19 cellular contexts compared by ENCODE assay signal in the genomic region with DNA sequence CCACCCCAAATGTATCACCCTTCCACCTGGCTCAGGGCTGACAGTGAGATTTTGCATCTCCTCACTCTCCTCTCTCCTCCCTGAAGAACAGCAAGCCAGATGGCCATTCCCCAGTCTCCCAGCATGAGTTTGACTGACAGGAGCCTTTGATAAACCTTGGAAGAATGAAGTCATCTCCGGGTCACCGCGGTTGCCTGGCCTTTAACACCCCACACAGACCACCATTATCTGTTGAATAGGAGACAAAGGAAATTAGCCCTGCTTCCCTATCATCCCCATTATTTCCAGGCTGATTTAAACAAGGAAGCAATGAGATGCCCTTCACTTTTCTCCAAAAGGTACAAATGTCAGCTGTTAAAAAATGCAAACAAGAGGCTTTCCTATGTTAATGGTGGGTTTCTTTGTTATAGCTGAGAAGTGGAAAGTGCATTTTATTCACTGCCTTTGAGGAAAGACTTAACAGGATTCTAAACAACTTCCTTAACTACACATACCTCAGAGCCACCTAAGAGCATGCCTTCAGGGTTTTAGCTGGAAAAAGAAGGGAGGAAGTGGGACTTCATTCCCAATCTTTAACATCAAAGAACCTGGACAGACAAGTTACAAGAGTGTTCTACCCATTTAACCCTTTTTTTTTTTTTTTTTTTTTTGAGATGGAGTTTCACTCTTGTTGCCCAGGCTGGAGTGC.
DNase-seq lines count a peak whose midpoint lies in the region; ATAC-seq and TF ChIP-seq lines count a peak whose summit lies in the region.
"Had no signal": no experiment of that assay in that cellular context is flagged by ENCODE, and none has a peak within 500 bp of the region (broad histone marks: within the 10 kb centered on the region; RNA-seq: fewer than 3 reads in every experiment).

No MANE protein-coding gene starts in this region.

- H3K4me2 ChIP-seq in neural cell (ENCODE audit: low read length) = no peak overlapping the region

- H3K9me2 ChIP-seq in neural cell (ENCODE audit: insufficient read depth, low read length) = no peaks in the 10 kb centered on the region

- H2AFZ ChIP-seq in neural cell (ENCODE audit: low read depth, low read length) = peak overlapping the region; percentile 24

- no peaks in the 10 kb centered on the region for H4K20me1 ChIP-seq in neural cell (ENCODE audit: insufficient read depth)

- H3K9me3 ChIP-seq in neural cell (ENCODE audit: low read length) = no peaks in the 10 kb centered on the region
- no peaks in the 10 kb centered on the region for H3K9me3 ChIP-seq in prostate gland
- H3K9me3 ChIP-seq: adrenal gland, mucosa of descending colon had no signal

- H3K4me1 ChIP-seq in prostate gland (replicated peaks) = no peaks in the 10 kb centered on the region
- H3K4me1 ChIP-seq: adrenal gland had no signal

- intact Hi-C loops in prostate gland (cut with DNase I) = no loop called here

- peaks cover 4% of the 10 kb centered on the region for H3K9me3 Mint-ChIP-seq in glutamatergic neuron (ENCODE audit: unreplicated experiment)

- H3K36me3 ChIP-seq in H7 (replicated peaks; ENCODE audit: control insufficient read depth, insufficient read depth, low read length) = no peaks in the 10 kb centered on the region
- H3K36me3 ChIP-seq in neural cell (ENCODE audit: insufficient read depth, low read length) = no peaks in the 10 kb centered on the region
- no peaks in the 10 kb centered on the region for H3K36me3 ChIP-seq in prostate gland
- H3K36me3 ChIP-seq: adrenal gland had no signal

- H3K27me3 ChIP-seq in H7 (ENCODE audit: control insufficient read depth, insufficient read depth, low read length) (no peaks in the 10 kb centered on the region), neural cell (ENCODE audit: insufficient read depth, low read depth, low read length) (no peaks in the 10 kb centered on the region), prostate gland (replicated peaks; ENCODE audit: insufficient read depth) (no peaks in the 10 kb centered on the region)
- H3K27me3 ChIP-seq: adrenal gland had no signal

- DNase-seq in H7 (peak; percentile 19), NCI-H2171 (lab: John Stamatoyannopoulos, UW) (peak; percentile 40), glutamatergic neuron (peak; percentile 34), prostate gland (ENCODE audit: low spot score) (no peak), RPMI8226 (no peak)
- DNase-seq: activated naive CD4-positive, alpha-beta T cell; activated T-cell treated with anti-CD3 and anti-CD28 coated beads, Interleukin-2, amount 50 U/mL, for 24 hours; adrenal gland; cortex of kidney; DMS153; mucosa of descending colon; NCI-H526 treated with DMSO at 0.1 percent for 48 hours; PC-3; SHP77; stimulated activated naive CD4-positive, alpha-beta T cell treated with Interleukin-2 at 50 U/mL for 16 hours; SW 1271 had no signal

- no peaks in the 10 kb centered on the region for H3K36me3 Mint-ChIP-seq in glutamatergic neuron (ENCODE audit: unreplicated experiment)

- no peaks in the 10 kb centered on the region for H3F3A ChIP-seq in neural cell (ENCODE audit: insufficient read depth, low read length, poor library complexity, severe bottlenecking)

- H3K4me3 ChIP-seq in H7 (ENCODE audit: insufficient read depth, low read depth, low read length) (no peak overlapping the region), neural cell (ENCODE audit: low read length) (peak overlapping the region; percentile 30), prostate gland (no peak overlapping the region)
- H3K4me3 ChIP-seq: adrenal gland, mucosa of descending colon had no signal

- no peak for TF ChIP-seq EP300 in neural cell (conservative IDR thresholded peaks at IDR 0.05; ENCODE audit: poor library complexity, severe bottlenecking)

- no peak for TF ChIP-seq POLR2A in prostate gland (IDR thresholded peaks at IDR 0.05)

- peak overlapping the region; percentile 40 for H3K9ac ChIP-seq in neural cell (ENCODE audit: low read length)

- no peak for ATAC-seq in GM18520 (IDR thresholded peaks at IDR 0.05; ENCODE audit: unreplicated experiment)
- no peak for ATAC-seq in HG03520 (IDR thresholded peaks at IDR 0.05; ENCODE audit: unreplicated experiment)
- ATAC-seq: mucosa of descending colon, PC-3 had no signal

- peak overlapping the region; percentile 98 for H3K27ac Mint-ChIP-seq in glutamatergic neuron (ENCODE audit: unreplicated experiment)
- H3K27ac Mint-ChIP-seq: activated T-cell treated with anti-CD3 and anti-CD28 coated beads, Interleukin-2, amount 50 U/mL, for 24 hours had no signal

- peak overlapping the region; percentile 71 for H3K27ac ChIP-seq in neural cell (ENCODE audit: low read length)
- no peak overlapping the region for H3K27ac ChIP-seq in prostate gland
- H3K27ac ChIP-seq: adrenal gland had no signal

- H3K79me2 ChIP-seq in neural cell (replicated peaks; ENCODE audit: insufficient read depth, low read length) = no peaks in the 10 kb centered on the region

- TF ChIP-seq CTCF in glutamatergic neuron (IDR thresholded peaks at IDR 0.05; ENCODE audit: partially characterized antibody, unreplicated experiment) (no peak), neural cell (IDR thresholded peaks at IDR 0.05; ENCODE audit: poor library complexity, severe bottlenecking) (no peak), prostate gland (IDR thresholded peaks at IDR 0.05) (no peak)

- H3K27me3 Mint-ChIP-seq in glutamatergic neuron (ENCODE audit: unreplicated experiment) = peaks cover 3% of the 10 kb centered on the region
- H3K27me3 Mint-ChIP-seq: activated T-cell treated with anti-CD3 and anti-CD28 coated beads, Interleukin-2, amount 50 U/mL, for 24 hours had no signal

- peak overlapping the region; percentile 80 for H3K4me3 Mint-ChIP-seq in glutamatergic neuron (ENCODE audit: unreplicated experiment)
- H3K4me3 Mint-ChIP-seq: activated T-cell treated with anti-CD3 and anti-CD28 coated beads, Interleukin-2, amount 50 U/mL, for 24 hours had no signal

- H3K4me1 Mint-ChIP-seq in glutamatergic neuron (ENCODE audit: low read depth, unreplicated experiment) = peaks cover 9% of the 10 kb centered on the region

- TF ChIP-seq RAD21 in neural cell (conservative IDR thresholded peaks at IDR 0.05) = no peak

- WGBS in prostate gland = 22% methylated on average over 3 of the region's 3 CpGs

TF ChIP-seq in neural cell, 6 proteins besides CTCF, POLR2A, EP300 and RAD21:
- TF ChIP-seq POLR2AphosphoS5 (IDR thresholded peaks at IDR 0.05) = no peak
- TF ChIP-seq, protein P1, sequence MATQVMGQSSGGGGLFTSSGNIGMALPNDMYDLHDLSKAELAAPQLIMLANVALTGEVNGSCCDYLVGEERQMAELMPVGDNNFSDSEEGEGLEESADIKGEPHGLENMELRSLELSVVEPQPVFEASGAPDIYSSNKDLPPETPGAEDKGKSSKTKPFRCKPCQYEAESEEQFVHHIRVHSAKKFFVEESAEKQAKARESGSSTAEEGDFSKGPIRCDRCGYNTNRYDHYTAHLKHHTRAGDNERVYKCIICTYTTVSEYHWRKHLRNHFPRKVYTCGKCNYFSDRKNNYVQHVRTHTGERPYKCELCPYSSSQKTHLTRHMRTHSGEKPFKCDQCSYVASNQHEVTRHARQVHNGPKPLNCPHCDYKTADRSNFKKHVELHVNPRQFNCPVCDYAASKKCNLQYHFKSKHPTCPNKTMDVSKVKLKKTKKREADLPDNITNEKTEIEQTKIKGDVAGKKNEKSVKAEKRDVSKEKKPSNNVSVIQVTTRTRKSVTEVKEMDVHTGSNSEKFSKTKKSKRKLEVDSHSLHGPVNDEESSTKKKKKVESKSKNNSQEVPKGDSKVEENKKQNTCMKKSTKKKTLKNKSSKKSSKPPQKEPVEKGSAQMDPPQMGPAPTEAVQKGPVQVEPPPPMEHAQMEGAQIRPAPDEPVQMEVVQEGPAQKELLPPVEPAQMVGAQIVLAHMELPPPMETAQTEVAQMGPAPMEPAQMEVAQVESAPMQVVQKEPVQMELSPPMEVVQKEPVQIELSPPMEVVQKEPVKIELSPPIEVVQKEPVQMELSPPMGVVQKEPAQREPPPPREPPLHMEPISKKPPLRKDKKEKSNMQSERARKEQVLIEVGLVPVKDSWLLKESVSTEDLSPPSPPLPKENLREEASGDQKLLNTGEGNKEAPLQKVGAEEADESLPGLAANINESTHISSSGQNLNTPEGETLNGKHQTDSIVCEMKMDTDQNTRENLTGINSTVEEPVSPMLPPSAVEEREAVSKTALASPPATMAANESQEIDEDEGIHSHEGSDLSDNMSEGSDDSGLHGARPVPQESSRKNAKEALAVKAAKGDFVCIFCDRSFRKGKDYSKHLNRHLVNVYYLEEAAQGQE (IDR thresholded peaks at IDR 0.05; ENCODE audit: borderline replicate concordance) = no peak
- TF ChIP-seq MXI1 (conservative IDR thresholded peaks at IDR 0.05; ENCODE audit: poor library complexity, severe bottlenecking) = no peak
- no peak for TF ChIP-seq SMC3 (conservative IDR thresholded peaks at IDR 0.05; ENCODE audit: poor library complexity)
- TF ChIP-seq TAF1 (IDR thresholded peaks at IDR 0.05; ENCODE audit: low read depth) = no peak

Comparison
In these comparisons a context has a peak if more than half of its experiments do, and no peak if none do; other contexts are left out.
1. DNase-seq: peak in H7 (single experiment), NCI-H2171 (single experiment) and glutamatergic neuron (single experiment); none in prostate gland (single experiment) and RPMI8226 (single experiment).